In genomic region chr19:1112254-1113208, GRCh38 we compare ENCODE assay signal across 11 cellular contexts. TPM values are rescaled to one million over a fixed set of nuclear protein-coding genes. Genes with fewer than 3 reads are reported as not detected.
DNase-seq lines count a peak whose midpoint lies in the region; ATAC-seq and TF ChIP-seq lines count a peak whose summit lies in the region.
"Had no signal": no experiment of that assay in that cellular context is flagged by ENCODE, and none has a peak within 500 bp of the region (broad histone marks: within the 10 kb centered on the region; RNA-seq: fewer than 3 reads in every experiment).

No MANE protein-coding gene starts in this region.

- H3K36me3 Mint-ChIP-seq in activated CD4-positive, alpha-beta memory T cell treated with anti-CD3 and anti-CD28 coated beads for 36 hours = peaks cover 14% of the 10 kb centered on the region
- peaks cover 3% of the 10 kb centered on the region for H3K36me3 Mint-ChIP-seq in activated CD8-positive, alpha-beta T cell treated with anti-CD3 and anti-CD28 coated beads, Interleukin-2, amount 10 ng/mL, durations not matched to agents 7 days and 5 days (ENCODE audit: low read depth)

- H3K36me3 ChIP-seq in BLaER1 (peaks cover 76% of the 10 kb centered on the region), WERI-Rb-1 (peaks cover 27% of the 10 kb centered on the region)

- H3K4me1 Mint-ChIP-seq in activated CD4-positive, alpha-beta memory T cell treated with anti-CD3 and anti-CD28 coated beads for 36 hours (ENCODE audit: low read depth) = peaks cover 2% of the 10 kb centered on the region
- peaks cover 4% of the 10 kb centered on the region for H3K4me1 Mint-ChIP-seq in activated CD8-positive, alpha-beta T cell treated with anti-CD3 and anti-CD28 coated beads, Interleukin-2, amount 10 ng/mL, durations not matched to agents 7 days and 5 days (ENCODE audit: low read depth)

- H3K4me3 ChIP-seq in BLaER1 (no peak overlapping the region), WERI-Rb-1 (ENCODE audit: low read depth, low read length) (no peak overlapping the region)
- H3K4me3 ChIP-seq: GM12878 had no signal

- no peaks in the 10 kb centered on the region for H3K27me3 Mint-ChIP-seq in activated CD4-positive, alpha-beta memory T cell treated with anti-CD3 and anti-CD28 coated beads for 36 hours
- no peaks in the 10 kb centered on the region for H3K27me3 Mint-ChIP-seq in activated CD8-positive, alpha-beta T cell treated with anti-CD3 and anti-CD28 coated beads, Interleukin-2, amount 10 ng/mL, durations not matched to agents 7 days and 5 days (ENCODE audit: low read depth)
- H3K27me3 Mint-ChIP-seq: activated naive CD4-positive, alpha-beta T cell treated with anti-CD3 and anti-CD28 coated beads, Interleukin-2, amount 10 ng/mL, durations not matched to agents 7 days and 5 days had no signal

- H3K27me3 ChIP-seq in BLaER1 (no peaks in the 10 kb centered on the region), WERI-Rb-1 (ENCODE audit: insufficient read depth, low read depth, severe bottlenecking) (no peaks in the 10 kb centered on the region)

- intact Hi-C loops in left cardiac atrium (cut with DNase I) (loop anchor here in 1 of 2 donors (5.0 kb wide), 1 partner anchor 80 kb away; no protein-coding TSS in a partner anchor), posterior vena cava (cut with DNase I) (loop anchor here (5.0 kb wide), 1 partner anchor 80 kb away; no protein-coding TSS in a partner anchor)
- intact Hi-C loops in activated CD4-positive, alpha-beta memory T cell treated with anti-CD3 and anti-CD28 coated beads for 36 hours (cut with micrococcal nuclease) = no loop called here

- ATAC-seq in left cardiac atrium (peak; percentile 42 to 50), HG03045 (IDR thresholded peaks at IDR 0.05; ENCODE audit: unreplicated experiment) (no peak)
- ATAC-seq in activated CD8-positive, alpha-beta T cell treated with anti-CD3 and anti-CD28 coated beads, Interleukin-2, amount 10 ng/mL, durations not matched to agents 7 days and 5 days = no peak

- no peak overlapping the region for H3K27ac Mint-ChIP-seq in activated CD4-positive, alpha-beta memory T cell treated with anti-CD3 and anti-CD28 coated beads for 36 hours
- no peak overlapping the region for H3K27ac Mint-ChIP-seq in activated CD8-positive, alpha-beta T cell treated with anti-CD3 and anti-CD28 coated beads, Interleukin-2, amount 10 ng/mL, durations not matched to agents 7 days and 5 days
- H3K27ac Mint-ChIP-seq: activated naive CD4-positive, alpha-beta T cell treated with anti-CD3 and anti-CD28 coated beads, Interleukin-2, amount 10 ng/mL, durations not matched to agents 7 days and 5 days; CD8-positive, alpha-beta T cell had no signal

- peaks cover 28% of the 10 kb centered on the region for H3K4me1 ChIP-seq in BLaER1

- H3K9me3 ChIP-seq in BLaER1 (no peaks in the 10 kb centered on the region), WERI-Rb-1 (ENCODE audit: severe bottlenecking) (no peaks in the 10 kb centered on the region)

- POLR2A ChIA-PET in activated CD4-positive, alpha-beta memory T cell treated with anti-CD3 and anti-CD28 coated beads for 36 hours (lab: Charles Lee) = interaction anchor here (1.0 to 2.0 kb wide), 5 partner anchors 11 to 126 kb away, joined by 3 to 7 read pairs (median 3); no protein-coding TSS in a partner anchor
- POLR2A ChIA-PET in activated CD8-positive, alpha-beta T cell treated with anti-CD3 and anti-CD28 coated beads, Interleukin-2, amount 10 ng/mL, durations not matched to agents 7 days and 5 days (lab: Charles Lee) = interaction anchor here (0.7 to 1.1 kb wide), 3 partner anchors 14 to 156 kb away, joined by 3 read pairs; partner anchors contain the start of gene CIRBP

- H3K27ac ChIP-seq in BLaER1 (peak overlapping the region; percentile 30; the same call in 1 of the 2 replicates), WERI-Rb-1 (peak overlapping the region; percentile 37; the same call in 1 of the 2 replicates)

- H3K9me3 Mint-ChIP-seq in activated CD4-positive, alpha-beta memory T cell treated with anti-CD3 and anti-CD28 coated beads for 36 hours = no peaks in the 10 kb centered on the region
- no peaks in the 10 kb centered on the region for H3K9me3 Mint-ChIP-seq in activated CD8-positive, alpha-beta T cell treated with anti-CD3 and anti-CD28 coated beads, Interleukin-2, amount 10 ng/mL, durations not matched to agents 7 days and 5 days (ENCODE audit: insufficient read depth)
- H3K9me3 Mint-ChIP-seq: activated naive CD4-positive, alpha-beta T cell treated with anti-CD3 and anti-CD28 coated beads, Interleukin-2, amount 10 ng/mL, durations not matched to agents 7 days and 5 days; CD8-positive, alpha-beta T cell had no signal

- CTCF ChIA-PET in activated CD4-positive, alpha-beta memory T cell treated with anti-CD3 and anti-CD28 coated beads for 36 hours (lab: Charles Lee) = interaction anchor here (0.6 to 2.6 kb wide), 16 partner anchors 8 to 163 kb away, joined by 3 to 20 read pairs (median 4); partner anchors contain the start of genes FAM174C and GPX4
- CTCF ChIA-PET in activated CD8-positive, alpha-beta T cell treated with anti-CD3 and anti-CD28 coated beads, Interleukin-2, amount 10 ng/mL, durations not matched to agents 7 days and 5 days (lab: Charles Lee) = interaction anchor here (0.8 to 2.4 kb wide), 18 partner anchors 11 to 154 kb away, joined by 3 to 18 read pairs (median 6); partner anchors contain the start of gene ARHGAP45

- H3K4me2 ChIP-seq in BLaER1 = peak overlapping the region; percentile 75; the same call in 1 of the 2 replicates

- no peak overlapping the region for H3K9ac ChIP-seq in BLaER1

- peaks cover 48% of the 10 kb centered on the region for H4K20me1 ChIP-seq in BLaER1

- no peak overlapping the region for H3K4me3 Mint-ChIP-seq in activated CD4-positive, alpha-beta memory T cell treated with anti-CD3 and anti-CD28 coated beads for 36 hours
- H3K4me3 Mint-ChIP-seq in activated CD8-positive, alpha-beta T cell treated with anti-CD3 and anti-CD28 coated beads, Interleukin-2, amount 10 ng/mL, durations not matched to agents 7 days and 5 days = no peak overlapping the region
- H3K4me3 Mint-ChIP-seq: activated naive CD4-positive, alpha-beta T cell treated with anti-CD3 and anti-CD28 coated beads, Interleukin-2, amount 10 ng/mL, durations not matched to agents 7 days and 5 days; CD8-positive, alpha-beta T cell had no signal

- TF ChIP-seq CTCF in WERI-Rb-1 (IDR thresholded peaks at IDR 0.05; ENCODE audit: low read depth, low read length) = no peak

- no peak for DNase-seq in WERI-Rb-1
- no peak for DNase-seq in left cardiac atrium
- DNase-seq in posterior vena cava (ENCODE audit: low spot score) = peak; percentile 86
- no peak for DNase-seq in GDM1 (lab: John Stamatoyannopoulos, UW)
- DNase-seq in activated CD4-positive, alpha-beta memory T cell treated with anti-CD3 and anti-CD28 coated beads for 36 hours = no peak
- no peak for DNase-seq in activated CD8-positive, alpha-beta T cell treated with anti-CD3 and anti-CD28 coated beads, Interleukin-2, amount 10 ng/mL, durations not matched to agents 7 days and 5 days

RNA-seq across cellular contexts. Expression of gene GPX4, which starts 8.7 kb away (rescaled TPM):
- total RNA-seq in left cardiac atrium (100 to 1,000 TPM; 378 to 432 TPM), posterior vena cava (100 to 1,000 TPM; 176 to 193 TPM)
- 100 to 1,000 TPM; 274 to 275 TPM for total RNA-seq in activated CD4-positive, alpha-beta memory T cell treated with anti-CD3 and anti-CD28 coated beads for 36 hours
- total RNA-seq in activated CD8-positive, alpha-beta T cell treated with anti-CD3 and anti-CD28 coated beads, Interleukin-2, amount 10 ng/mL, durations not matched to agents 7 days and 5 days = 100 to 1,000 TPM; 174 to 177 TPM

RNA-seq across cellular contexts. Expression of gene POLR2E, which starts 17.4 kb away (rescaled TPM):
- total RNA-seq in left cardiac atrium (100 to 1,000 TPM; 142 to 143 TPM), posterior vena cava (100 to 1,000 TPM in 1 of 2 donors, 10 to 100 TPM in 1; 89.9 to 105 TPM)
- total RNA-seq in activated CD4-positive, alpha-beta memory T cell treated with anti-CD3 and anti-CD28 coated beads for 36 hours = 100 to 1,000 TPM; 204 to 207 TPM
- 100 to 1,000 TPM; 176 to 177 TPM for total RNA-seq in activated CD8-positive, alpha-beta T cell treated with anti-CD3 and anti-CD28 coated beads, Interleukin-2, amount 10 ng/mL, durations not matched to agents 7 days and 5 days

RNA-seq across cellular contexts. Expression of gene ARHGAP45, which starts 45.6 kb away (rescaled TPM):
- total RNA-seq in left cardiac atrium (10 to 100 TPM; 10.6 to 12.6 TPM), posterior vena cava (10 to 100 TPM in 1 of 2 donors, 1 to 10 TPM in 1; 10.0 to 26.8 TPM)
- total RNA-seq in activated CD4-positive, alpha-beta memory T cell treated with anti-CD3 and anti-CD28 coated beads for 36 hours = 100 to 1,000 TPM; 136 to 142 TPM
- total RNA-seq in activated CD8-positive, alpha-beta T cell treated with anti-CD3 and anti-CD28 coated beads, Interleukin-2, amount 10 ng/mL, durations not matched to agents 7 days and 5 days = 100 to 1,000 TPM; 433 to 445 TPM

Comparison
In these comparisons a context has a peak if more than half of its experiments do, and no peak if none do; other contexts are left out.
1. ATAC-seq: peak in left cardiac atrium (2 of 2); none in HG03045 (single experiment) and activated CD8-positive, alpha-beta T cell treated with anti-CD3 and anti-CD28 coated beads, Interleukin-2, amount 10 ng/mL, durations not matched to agents 7 days and 5 days (single experiment).
2. RNA of gene ARHGAP45, which starts 45.6 kb away (total RNA-seq): 433 to 445 TPM in activated CD8-positive, alpha-beta T cell treated with anti-CD3 and anti-CD28 coated beads, Interleukin-2, amount 10 ng/mL, durations not matched to agents 7 days and 5 days and 136 to 142 TPM in activated CD4-positive, alpha-beta memory T cell treated with anti-CD3 and anti-CD28 coated beads for 36 hours; 10.0 to 26.8 TPM in posterior vena cava and 10.6 to 12.6 TPM in left cardiac atrium; every median in the first group is over 4 times any median in the second.